Comparison of ENCODE assay signal across 15 cellular contexts in the genomic region with DNA sequence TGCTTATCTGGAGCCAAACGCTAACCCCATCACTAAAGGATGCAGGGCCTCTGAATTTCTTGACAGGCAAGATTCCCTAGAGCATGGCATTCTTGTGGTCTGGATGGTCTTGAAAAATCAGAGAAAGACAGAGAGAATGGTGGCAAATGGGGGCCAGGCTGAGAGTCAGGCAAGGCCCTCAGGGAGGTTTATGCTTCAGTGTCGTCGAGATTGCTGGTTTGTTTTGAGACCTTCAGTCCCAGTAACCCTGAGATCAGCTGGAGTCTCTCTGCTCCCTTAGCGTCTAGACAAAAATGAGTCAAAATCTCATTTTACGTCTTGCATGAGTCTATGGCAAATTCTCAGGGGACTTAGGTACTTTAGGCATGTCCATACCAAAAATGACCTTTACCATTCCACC.
DNase-seq lines count a peak whose midpoint lies in the region; ATAC-seq and TF ChIP-seq lines count a peak whose summit lies in the region.
"Had no signal": no experiment of that assay in that cellular context is flagged by ENCODE, and none has a peak within 500 bp of the region (broad histone marks: within the 10 kb centered on the region; RNA-seq: fewer than 3 reads in every experiment).

No MANE protein-coding gene starts in this region.

- peak; percentile 28 for DNase-seq in IMR-90
- peak; percentile 36 for DNase-seq in fibroblast of the aortic adventitia (ENCODE audit: low read depth)
- DNase-seq in gastrocnemius medialis = no peak
- no peak for DNase-seq in pons (ENCODE audit: low spot score)
- no peak for DNase-seq in anterior cingulate cortex (lab: John Stamatoyannopoulos, UW)
- DNase-seq in mesothelial cell of epicardium (ENCODE audit: low spot score in 2 of 2, unreplicated experiment in 2 of 2) = no peak
- DNase-seq: activated gamma-delta T cell; body of pancreas; effector CD4-positive, alpha-beta T cell; NCI-H2029; NCI-H526 treated with DMSO at 0.1 percent for 48 hours had no signal

- H3K14ac ChIP-seq in IMR-90 (replicated peaks; ENCODE audit: low read depth, low read length) = peak overlapping the region; percentile 12; the same call in 1 of the 2 replicates

- H4K8ac ChIP-seq in IMR-90 (ENCODE audit: low read depth in 2 of 2, low read length in 2 of 2) = peak overlapping the region in 1 of 2 experiments; percentile 7; a peak in 1 of 4 replicates

- no peak overlapping the region for H3K9ac ChIP-seq in IMR-90 (ENCODE audit: low read depth, low read length)

- no peaks in the 10 kb centered on the region for H3K79me1 ChIP-seq in IMR-90 (ENCODE audit: low read depth in 1 of 2, low read length in 2 of 2)

- H3K4ac ChIP-seq in IMR-90 (ENCODE audit: low read depth, low read length) = peak overlapping the region; percentile 12

- H3K27me3 Mint-ChIP-seq in activated T-helper 17 cell treated with anti-CD3 and anti-CD28 coated beads, Interleukin-2, amount 50 U/mL, for 72 hours = peaks cover 6% of the 10 kb centered on the region
- peaks cover 2% of the 10 kb centered on the region for H3K27me3 Mint-ChIP-seq in mesothelial cell of epicardium (ENCODE audit: low read depth)

- POLR2A ChIA-PET in IMR-90 (lab: Charles Lee; ENCODE audit: unreplicated experiment) = no interaction called here

- H3K9me3 Mint-ChIP-seq in activated T-helper 17 cell treated with anti-CD3 and anti-CD28 coated beads, Interleukin-2, amount 50 U/mL, for 72 hours = no peaks in the 10 kb centered on the region
- H3K9me3 Mint-ChIP-seq in mesothelial cell of epicardium = peaks cover 26% of the 10 kb centered on the region

- H2AFZ ChIP-seq in IMR-90 (replicated peaks; ENCODE audit: low read length, poor library complexity) = no peak overlapping the region

- no peaks in the 10 kb centered on the region for H3K36me3 Mint-ChIP-seq in activated T-helper 17 cell treated with anti-CD3 and anti-CD28 coated beads, Interleukin-2, amount 50 U/mL, for 72 hours (ENCODE audit: low read depth)
- no peaks in the 10 kb centered on the region for H3K36me3 Mint-ChIP-seq in mesothelial cell of epicardium
- H3K36me3 Mint-ChIP-seq: stimulated activated effector memory CD8-positive, alpha-beta T cell treated with anti-CD3 and anti-CD28 coated beads, Interleukin-12 subunit alpha, Interleukin-12 subunit beta, amount 100 ng/mL, for 72 hours had no signal

- no peak overlapping the region for H2AK9ac ChIP-seq in IMR-90 (replicated peaks; ENCODE audit: low read depth, low read length, poor library complexity)

- H3K27ac Mint-ChIP-seq in activated T-helper 17 cell treated with anti-CD3 and anti-CD28 coated beads, Interleukin-2, amount 50 U/mL, for 72 hours = peak overlapping the region; percentile 49
- no peak overlapping the region for H3K27ac Mint-ChIP-seq in mesothelial cell of epicardium
- H3K27ac Mint-ChIP-seq: stimulated activated effector memory CD8-positive, alpha-beta T cell treated with anti-CD3 and anti-CD28 coated beads, Interleukin-12 subunit alpha, Interleukin-12 subunit beta, amount 100 ng/mL, for 72 hours had no signal

- intact Hi-C loops in IMR-90 (cut with micrococcal nuclease) (loop anchor here (2.0 kb wide), 1 partner anchor 166 kb away; no protein-coding TSS in a partner anchor), gastrocnemius medialis (cut with DNase I; ENCODE audit: low total_unique reads) (loop anchor here (5.0 to 10.0 kb wide), 2 partner anchors 165 to 798 kb away; no protein-coding TSS in a partner anchor)

- H2BK5ac ChIP-seq in IMR-90 (ENCODE audit: low read depth, low read length, poor library complexity, severe bottlenecking) = no peak overlapping the region

- H3K23ac ChIP-seq in IMR-90 (ENCODE audit: low read depth, low read length) = 0 out of 2 replicates have a peak overlapping the region, but pooled peaks have one; percentile 21

- H4K20me1 ChIP-seq in IMR-90 (ENCODE audit: insufficient read depth, low read length) = no peaks in the 10 kb centered on the region

- H3K9me1 ChIP-seq in IMR-90 (ENCODE audit: insufficient read depth, low read length) = no peaks in the 10 kb centered on the region; the same call in 1 of the 2 replicates

- 83% methylated on average over 1 of the region's 5 CpGs; no CpG with 5 or more reads in 1 of the 2 experiments for WGBS in IMR-90 (ENCODE audit: extremely low coverage in 2 of 2, insufficient read length in 1 of 2), 2 experiments

- H3K4me1 Mint-ChIP-seq in activated T-helper 17 cell treated with anti-CD3 and anti-CD28 coated beads, Interleukin-2, amount 50 U/mL, for 72 hours = no peaks in the 10 kb centered on the region
- H3K4me1 Mint-ChIP-seq in mesothelial cell of epicardium = peaks cover 10% of the 10 kb centered on the region
- H3K4me1 Mint-ChIP-seq: stimulated activated effector memory CD8-positive, alpha-beta T cell treated with anti-CD3 and anti-CD28 coated beads, Interleukin-12 subunit alpha, Interleukin-12 subunit beta, amount 100 ng/mL, for 72 hours had no signal

- no TSS peak for BruUV-seq in IMR-90 (replicated peaks; lab: Mats Ljungman, UMichigan)

- H3K4me3 ChIP-seq in IMR-90 (ENCODE audit: insufficient read depth, low read depth, low read length) (no peak overlapping the region), fibroblast of the aortic adventitia (ENCODE audit: low read depth, low read length) (no peak overlapping the region), gastrocnemius medialis (no peak overlapping the region)
- H3K4me3 ChIP-seq: body of pancreas, MG63 had no signal

- peak overlapping the region; percentile 50; the same call in 1 of the 3 replicates for H2BK15ac ChIP-seq in IMR-90 (ENCODE audit: low read depth, low read length)

- H3K4me1 ChIP-seq in IMR-90 (ENCODE audit: control insufficient read depth, insufficient read depth, low read length) (peaks cover 8% of the 10 kb centered on the region), gastrocnemius medialis (peaks cover 33 to 46% of the 10 kb centered on the region in 2 donors)

- TF ChIP-seq POLR2A in IMR-90 (IDR thresholded peaks at IDR 0.05; ENCODE audit: low read depth, low read length) (no peak), gastrocnemius medialis (IDR thresholded peaks at IDR 0.05) (no peak)

- 0 out of 2 replicates have a peak overlapping the region, but pooled peaks have one; percentile 0 for H4K5ac ChIP-seq in IMR-90 (ENCODE audit: low read depth, low read length)

- CTCF ChIA-PET in IMR-90 (lab: Yijun Ruan, JAX) = interaction anchor here (0.8 kb wide), 1 partner anchor 10 kb away, joined by 3 read pairs; no protein-coding TSS in a partner anchor

- peak overlapping the region; percentile 30 for H3K4me2 ChIP-seq in IMR-90 (ENCODE audit: low read depth, low read length)

- peak overlapping the region; percentile 26 for H3K4me3 Mint-ChIP-seq in activated T-helper 17 cell treated with anti-CD3 and anti-CD28 coated beads, Interleukin-2, amount 50 U/mL, for 72 hours
- H3K4me3 Mint-ChIP-seq in mesothelial cell of epicardium = no peak overlapping the region
- H3K4me3 Mint-ChIP-seq: stimulated activated effector memory CD8-positive, alpha-beta T cell treated with anti-CD3 and anti-CD28 coated beads, Interleukin-12 subunit alpha, Interleukin-12 subunit beta, amount 100 ng/mL, for 72 hours had no signal

- H3K9me3 ChIP-seq in IMR-90 (ENCODE audit: control insufficient read depth, insufficient read depth, low read length) (no peaks in the 10 kb centered on the region), gastrocnemius medialis (no peaks in the 10 kb centered on the region)
- H3K9me3 ChIP-seq: body of pancreas, MG63 had no signal

- TF ChIP-seq CTCF in IMR-90 (conservative IDR thresholded peaks at IDR 0.05; ENCODE audit: low read depth, low read length) = no peak
- no peak for TF ChIP-seq CTCF in fibroblast of the aortic adventitia (IDR thresholded peaks at IDR 0.05; ENCODE audit: insufficient read depth, low read length)
- TF ChIP-seq CTCF in gastrocnemius medialis (IDR thresholded peaks at IDR 0.05 in 4 of 5, conservative IDR thresholded peaks at IDR 0.05 in 1 of 5) = no peak
- TF ChIP-seq CTCF in mesothelial cell of epicardium (IDR thresholded peaks at IDR 0.05; ENCODE audit: unreplicated experiment) = no peak

- H3K27ac ChIP-seq in IMR-90 (ENCODE audit: insufficient read depth, low read length) (peak overlapping the region; percentile 24; the same call in 1 of the 2 replicates), gastrocnemius medialis (peak overlapping the region; percentile 12 to 69 (median 66))

- H2BK120ac ChIP-seq in IMR-90 (ENCODE audit: low read depth, low read length) = peak overlapping the region; percentile 54

- H3K56ac ChIP-seq in IMR-90 (ENCODE audit: extremely low read depth, insufficient read depth, low read length) = no peak overlapping the region

- in situ Hi-C loops in IMR-90 (cut with MboI; ENCODE audit: low sequenced_read_pairs) = no loop called here
- in situ Hi-C loops in gastrocnemius medialis (cut with MboI; ENCODE audit: low sequenced_read_pairs in 4 of 4) = loop anchor here in 1 of 4 donors (25.0 kb wide), 1 partner anchor 795 kb away; no protein-coding TSS in a partner anchor

- H4K91ac ChIP-seq in IMR-90 (ENCODE audit: insufficient read depth, low read depth, low read length) = no peak overlapping the region

- dilution Hi-C loops in IMR-90 (cut with HindIII; ENCODE audit: low sequenced_read_pairs, unreplicated experiment) = no loop called here

- H3K36me3 ChIP-seq in IMR-90 (ENCODE audit: control insufficient read depth, insufficient read depth, low read length) (no peaks in the 10 kb centered on the region), gastrocnemius medialis (no peaks in the 10 kb centered on the region)
- H3K36me3 ChIP-seq: MG63 had no signal

- TF ChIP-seq RAD21 in IMR-90 (IDR thresholded peaks at IDR 0.05; ENCODE audit: low read length) = no peak

- H2BK20ac ChIP-seq in IMR-90 (ENCODE audit: low read depth, low read length) = peak overlapping the region; percentile 58

- H2AK5ac ChIP-seq in IMR-90 (ENCODE audit: low read depth, low read length) = peak overlapping the region; percentile 36; the same call in 1 of the 2 replicates

- ATAC-seq in IMR-90 (ENCODE audit: low read depth) (no peak), gastrocnemius medialis (no peak), HG02884 (IDR thresholded peaks at IDR 0.05; ENCODE audit: unreplicated experiment) (no peak)
- peak; percentile 15 for ATAC-seq in activated T-helper 17 cell treated with anti-CD3 and anti-CD28 coated beads, Interleukin-2, amount 50 U/mL, for 72 hours (replicated peaks)
- ATAC-seq: body of pancreas; stimulated activated effector memory CD8-positive, alpha-beta T cell treated with anti-CD3 and anti-CD28 coated beads, Interleukin-12 subunit alpha, Interleukin-12 subunit beta, amount 100 ng/mL, for 72 hours had no signal

- H3K18ac ChIP-seq in IMR-90 (ENCODE audit: low read depth, low read length) = peak overlapping the region; percentile 1

- no peaks in the 10 kb centered on the region for H3K27me3 ChIP-seq in IMR-90 (ENCODE audit: control insufficient read depth, insufficient read depth, low read length)
- no peaks in the 10 kb centered on the region for H3K27me3 ChIP-seq in gastrocnemius medialis
- H3K27me3 ChIP-seq: body of pancreas, MG63 had no signal

TF ChIP-seq in IMR-90, 13 proteins besides CTCF, POLR2A, EP300 and RAD21 (continues in another document):
- TF ChIP-seq MXI1 (IDR thresholded peaks at IDR 0.05; ENCODE audit: borderline replicate concordance, low read depth, low read length) (no peak), RFX5 (IDR thresholded peaks at IDR 0.05; ENCODE audit: low read depth, low read length) (no peak), BHLHE40 (IDR thresholded peaks at IDR 0.05; ENCODE audit: low read depth, low read length) (no peak), NFE2L2 (IDR thresholded peaks at IDR 0.05; ENCODE audit: low read depth, low read length) (no peak)

Comparison
In these comparisons a context has a peak if more than half of its experiments do, and no peak if none do; other contexts are left out.
1. DNase-seq: peak in IMR-90 (single experiment) and fibroblast of the aortic adventitia (single experiment); none in gastrocnemius medialis (0 of 2), pons (single experiment), anterior cingulate cortex (0 of 58) and mesothelial cell of epicardium (0 of 2).